Comparison of ENCODE assay signal across 33 cellular contexts in genomic region chr2:121665504-121665903, GRCh38. TPM values are rescaled to one million over a fixed set of nuclear protein-coding genes. Genes with fewer than 3 reads are reported as not detected.
DNase-seq lines count a peak whose midpoint lies in the region; ATAC-seq and TF ChIP-seq lines count a peak whose summit lies in the region.
"Had no signal": no experiment of that assay in that cellular context is flagged by ENCODE, and none has a peak within 500 bp of the region (broad histone marks: within the 10 kb centered on the region; RNA-seq: fewer than 3 reads in every experiment).

No MANE protein-coding gene starts in this region.

- H3K4me3 ChIP-seq in breast epithelium (no peak overlapping the region), fibroblast of mammary gland (ENCODE audit: control insufficient read depth, low read depth, low read length) (no peak overlapping the region), gastrocnemius medialis (no peak overlapping the region), coronary artery (no peak overlapping the region)
- H3K4me3 ChIP-seq: colonic mucosa, HAP-1, lower lobe of right lung, pancreas, Peyer's patch, sigmoid colon, testis, vagina had no signal

- H3K36me3 ChIP-seq in breast epithelium: no peaks in the 10 kb centered on the region
- H3K36me3 ChIP-seq in gastrocnemius medialis: no peaks in the 10 kb centered on the region
- H3K36me3 ChIP-seq: colonic mucosa, HAP-1, lower lobe of right lung, pancreas, Peyer's patch, sigmoid colon, vagina had no signal

- H3K4me1 ChIP-seq in breast epithelium: no peaks in the 10 kb centered on the region
- H3K4me1 ChIP-seq in gastrocnemius medialis: peaks cover 4 to 30% of the 10 kb centered on the region in 2 donors
- H3K4me1 ChIP-seq: colonic mucosa, lower lobe of right lung, pancreas, Peyer's patch, sigmoid colon, testis had no signal

- H3K27ac Mint-ChIP-seq in MCF 10A (ENCODE audit: low read depth, unreplicated experiment): peak overlapping the region; percentile 76
- no peak overlapping the region for H3K27ac Mint-ChIP-seq in activated CD8-positive, alpha-beta T cell treated with anti-CD3 and anti-CD28 coated beads for 36 hours
- H3K27ac Mint-ChIP-seq: activated CD4-positive, alpha-beta memory T cell treated with anti-CD3 and anti-CD28 coated beads for 36 hours; IgD-negative memory B cell; T-helper 1 cell treated with Interleukin-12 subunit alpha and Interleukin-12 subunit beta and Interleukin-4 antibody, amounts not matched to agents 30 μg/mL and 1 μg/mL, for 36 hours had no signal

- DNase-seq in MCF 10A (ENCODE audit: unreplicated experiment) (peak; percentile 69), breast epithelium (ENCODE audit: low spot score in 2 of 2) (no peak), RWPE1 (ENCODE audit: low spot score) (peak; percentile 70), fibroblast of mammary gland (ENCODE audit: low read depth) (peak; percentile 40), gastrocnemius medialis (no peak), coronary artery (ENCODE audit: low spot score) (no peak)
- DNase-seq in activated CD8-positive, alpha-beta T cell treated with anti-CD3 and anti-CD28 coated beads for 36 hours: no peak
- DNase-seq: activated CD4-positive, alpha-beta memory T cell treated with anti-CD3 and anti-CD28 coated beads for 36 hours; activated CD8-positive, alpha-beta memory T cell treated with anti-CD3 and anti-CD28 coated beads, Interleukin-2, amount 50 U/mL, for 48 hours; activated naive CD4-positive, alpha-beta T cell treated with anti-CD3 and anti-CD28 coated beads, Interleukin-2, amount 50 U/mL, for 16 hours; AML-193; amygdala; CD8-positive, alpha-beta memory T cell; colonic mucosa; DMS53; effector memory CD4-positive, alpha-beta T cell; islet precursor cell; lower lobe of right lung; NCI-H1092 treated with DMSO at 0.1 percent for 48 hours; NCI-H187 treated with DMSO at 0.1 percent for 48 hours; NCI-H69; pancreas; Peyer's patch; sigmoid colon; stimulated activated naive CD8-positive, alpha-beta T cell treated with anti-CD3 and anti-CD28 coated beads, Interleukin-15, Interleukin-2, amounts not matched to agents 100 U/mL and 50 U/mL, for 24 hours; testis had no signal

- no peaks in the 10 kb centered on the region for H3K27me3 Mint-ChIP-seq in MCF 10A (ENCODE audit: insufficient read depth, unreplicated experiment)
- no peaks in the 10 kb centered on the region for H3K27me3 Mint-ChIP-seq in activated CD8-positive, alpha-beta T cell treated with anti-CD3 and anti-CD28 coated beads for 36 hours
- H3K27me3 Mint-ChIP-seq: activated CD4-positive, alpha-beta memory T cell treated with anti-CD3 and anti-CD28 coated beads for 36 hours; CD8-positive, alpha-beta memory T cell; IgD-negative memory B cell had no signal

- TF ChIP-seq CTCF in MCF 10A (IDR thresholded peaks at IDR 0.05; ENCODE audit: unreplicated experiment): no peak
- TF ChIP-seq CTCF in breast epithelium (IDR thresholded peaks at IDR 0.05): no peak
- TF ChIP-seq CTCF in RWPE1 (conservative IDR thresholded peaks at IDR 0.05; ENCODE audit: low read depth): no peak
- no peak for TF ChIP-seq CTCF in fibroblast of mammary gland (conservative IDR thresholded peaks at IDR 0.05; ENCODE audit: control insufficient read depth, insufficient read depth, low read depth, low read length)
- TF ChIP-seq CTCF in gastrocnemius medialis (IDR thresholded peaks at IDR 0.05 in 4 of 5, conservative IDR thresholded peaks at IDR 0.05 in 1 of 5): no peak
- no peak for TF ChIP-seq CTCF in activated CD8-positive, alpha-beta T cell treated with anti-CD3 and anti-CD28 coated beads for 36 hours (IDR thresholded peaks at IDR 0.05)
- TF ChIP-seq CTCF in coronary artery (IDR thresholded peaks at IDR 0.05): no peak

- in situ Hi-C loops in gastrocnemius medialis (cut with MboI; ENCODE audit: low sequenced_read_pairs in 4 of 4): loop anchor here in 1 of 4 donors (10.0 kb wide), 1 partner anchor 49 kb away; no protein-coding TSS in a partner anchor

- intact Hi-C loops in MCF 10A (cut with micrococcal nuclease): no loop called here
- intact Hi-C loops in breast epithelium (cut with DNase I; ENCODE audit: low total_unique reads): no loop called here
- intact Hi-C loops in gastrocnemius medialis (cut with DNase I; ENCODE audit: low total_unique reads): loop anchor here (5.0 kb wide), 1 partner anchor 57 kb away; no protein-coding TSS in a partner anchor
- intact Hi-C loops in activated CD8-positive, alpha-beta T cell treated with anti-CD3 and anti-CD28 coated beads for 36 hours (cut with micrococcal nuclease): no loop called here

- no peak overlapping the region for H3K4me3 Mint-ChIP-seq in MCF 10A (ENCODE audit: unreplicated experiment)
- H3K4me3 Mint-ChIP-seq in activated CD8-positive, alpha-beta T cell treated with anti-CD3 and anti-CD28 coated beads for 36 hours: no peak overlapping the region
- H3K4me3 Mint-ChIP-seq: activated CD4-positive, alpha-beta memory T cell treated with anti-CD3 and anti-CD28 coated beads for 36 hours; CD8-positive, alpha-beta memory T cell; IgD-negative memory B cell; neural crest cell; T-helper 1 cell treated with Interleukin-12 subunit alpha and Interleukin-12 subunit beta and Interleukin-4 antibody, amounts not matched to agents 30 μg/mL and 1 μg/mL, for 36 hours had no signal

- H3K36me3 Mint-ChIP-seq in MCF 10A (ENCODE audit: insufficient read depth, unreplicated experiment): peaks cover 5% of the 10 kb centered on the region
- no peaks in the 10 kb centered on the region for H3K36me3 Mint-ChIP-seq in activated CD8-positive, alpha-beta T cell treated with anti-CD3 and anti-CD28 coated beads for 36 hours (ENCODE audit: low read depth)

- peaks cover 6% of the 10 kb centered on the region for H3K9me3 Mint-ChIP-seq in MCF 10A (ENCODE audit: unreplicated experiment)
- no peaks in the 10 kb centered on the region for H3K9me3 Mint-ChIP-seq in activated CD8-positive, alpha-beta T cell treated with anti-CD3 and anti-CD28 coated beads for 36 hours
- H3K9me3 Mint-ChIP-seq: activated CD4-positive, alpha-beta memory T cell treated with anti-CD3 and anti-CD28 coated beads for 36 hours; IgD-negative memory B cell had no signal

- peak; percentile 90 to 95 for ATAC-seq in gastrocnemius medialis
- ATAC-seq in activated CD8-positive, alpha-beta T cell treated with anti-CD3 and anti-CD28 coated beads for 36 hours: no peak
- no peak for ATAC-seq in HG02970 (IDR thresholded peaks at IDR 0.05; ENCODE audit: low FRiP score, unreplicated experiment)
- ATAC-seq: activated CD4-positive, CD25-positive, alpha-beta regulatory T cell treated with anti-CD3 and anti-CD28 coated beads, Interleukin-2, amount 50 U/mL, for 24 hours; lower lobe of right lung; pancreas; stimulated activated naive CD8-positive, alpha-beta T cell treated with anti-CD3 and anti-CD28 coated beads, Interleukin-15, Interleukin-2, amounts not matched to agents 100 U/mL and 50 U/mL, for 24 hours had no signal

- no peaks in the 10 kb centered on the region for H3K9me3 ChIP-seq in breast epithelium
- H3K9me3 ChIP-seq in gastrocnemius medialis: no peaks in the 10 kb centered on the region
- H3K9me3 ChIP-seq: colonic mucosa, lower lobe of right lung, pancreas, Peyer's patch, sigmoid colon, testis, vagina had no signal

- H3K27me3 ChIP-seq in breast epithelium (no peaks in the 10 kb centered on the region), gastrocnemius medialis (no peaks in the 10 kb centered on the region)
- H3K27me3 ChIP-seq: colonic mucosa, pancreas, Peyer's patch, sigmoid colon, testis, vagina had no signal

- H3K4me1 Mint-ChIP-seq in MCF 10A (ENCODE audit: insufficient read depth, unreplicated experiment): peaks cover 27% of the 10 kb centered on the region
- H3K4me1 Mint-ChIP-seq in activated CD8-positive, alpha-beta T cell treated with anti-CD3 and anti-CD28 coated beads for 36 hours (ENCODE audit: low read depth): no peaks in the 10 kb centered on the region

- CTCF ChIA-PET in MCF 10A (lab: Yijun Ruan, JAX): interaction anchor here (0.6 to 1.0 kb wide), 4 partner anchors 15 to 145 kb away, joined by 3 read pairs; no protein-coding TSS in a partner anchor
- CTCF ChIA-PET in RWPE1 (lab: Yijun Ruan, JAX): interaction anchor here (0.7 kb wide), 1 partner anchor 70 kb away, joined by 3 read pairs; no protein-coding TSS in a partner anchor
- CTCF ChIA-PET in activated CD8-positive, alpha-beta T cell treated with anti-CD3 and anti-CD28 coated beads for 36 hours (lab: Charles Lee): no interaction called here

- TF ChIP-seq POLR2A in breast epithelium (IDR thresholded peaks at IDR 0.05) (no peak), gastrocnemius medialis (IDR thresholded peaks at IDR 0.05) (no peak)

- H3K27ac ChIP-seq in breast epithelium (peak overlapping the region in 1 of 2 donors; percentile 10), RWPE1 (peak overlapping the region; percentile 49; the same call in 1 of the 2 replicates), gastrocnemius medialis (peak overlapping the region; percentile 59 to 76 (median 68)), coronary artery (no peak overlapping the region)
- H3K27ac ChIP-seq: colonic mucosa, lower lobe of right lung, pancreas, Peyer's patch, sigmoid colon, testis, vagina had no signal

- POLR2A ChIA-PET in MCF 10A (lab: Yijun Ruan, JAX): interaction anchor here (0.7 to 8.1 kb wide), 10 partner anchors 9 to 257 kb away, joined by 3 to 113 read pairs (median 4); partner anchors contain the start of genes CLASP1 and RNU4ATAC
- POLR2A ChIA-PET in RWPE1 (lab: Yijun Ruan, JAX; ENCODE audit: low non-redundant PET): no interaction called here
- POLR2A ChIA-PET in activated CD8-positive, alpha-beta T cell treated with anti-CD3 and anti-CD28 coated beads for 36 hours (lab: Charles Lee): interaction anchor here (0.8 kb wide), 1 partner anchor 14 kb away, joined by 3 read pairs; no protein-coding TSS in a partner anchor

- BruUV-seq in MCF 10A (replicated peaks; lab: Mats Ljungman, UMichigan): no TSS peak

RNA-seq across cellular contexts. Expression of gene CLASP1, which starts 16.2 kb away (rescaled TPM):
- total RNA-seq in MCF 10A (2022) (76.5 and 81.9 TPM in 2 replicates), breast epithelium (100 to 1,000 TPM in 1 of 3 donors, 10 to 100 TPM in 2; 80.3 to 106 (median 98.7) TPM), gastrocnemius medialis (10 to 100 TPM; 50.1 to 73.9 (median 61.4) TPM)
- total RNA-seq in activated CD8-positive, alpha-beta T cell treated with anti-CD3 and anti-CD28 coated beads for 36 hours: 10 to 100 TPM; 60.3 to 61.4 TPM

Comparison
In these comparisons a context has a peak if more than half of its experiments do, and no peak if none do; other contexts are left out.
1. DNase-seq: peak in MCF 10A (single experiment), RWPE1 (single experiment) and fibroblast of mammary gland (single experiment); none in breast epithelium (0 of 2), gastrocnemius medialis (0 of 2), activated CD8-positive, alpha-beta T cell treated with anti-CD3 and anti-CD28 coated beads for 36 hours (single experiment) and coronary artery (single experiment).
2. H3K27ac ChIP-seq: peak in RWPE1 (single experiment) and gastrocnemius medialis (4 of 4); none in coronary artery (0 of 2).
3. ATAC-seq: peak in gastrocnemius medialis (2 of 2); none in activated CD8-positive, alpha-beta T cell treated with anti-CD3 and anti-CD28 coated beads for 36 hours (single experiment) and HG02970 (single experiment).